Comparison of ENCODE assay signal across 24 cellular contexts in the genomic region with DNA sequence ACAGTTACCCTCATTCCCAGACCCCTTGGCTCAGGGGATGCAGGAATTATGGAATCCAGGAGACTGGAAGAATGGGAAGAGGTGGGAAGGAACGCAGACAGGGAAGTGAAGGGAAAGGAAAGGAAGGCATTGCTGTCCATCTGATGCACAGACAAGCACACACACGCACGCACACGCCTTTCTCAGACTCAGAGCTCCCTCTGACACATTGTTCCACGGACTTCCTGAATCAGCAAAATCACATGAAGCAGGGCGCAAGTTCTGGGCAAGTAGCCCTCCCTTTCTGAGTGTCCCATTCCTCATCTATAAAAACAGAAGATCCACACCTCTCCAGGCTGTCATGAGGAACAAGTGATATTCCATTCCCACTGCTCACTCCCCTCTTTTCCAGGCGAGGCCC. TPM values are rescaled to one million over a fixed set of nuclear protein-coding genes. Genes with fewer than 3 reads are reported as not detected.
DNase-seq lines count a peak whose midpoint lies in the region; ATAC-seq, FAIRE-seq and TF ChIP-seq lines count a peak whose summit lies in the region.
"Had no signal": no experiment of that assay in that cellular context is flagged by ENCODE, and none has a peak within 500 bp of the region (broad histone marks: within the 10 kb centered on the region; RNA-seq: fewer than 3 reads in every experiment).

No MANE protein-coding gene starts in this region.

- H3K27me3 ChIP-seq in breast epithelium = peaks cover 0 to 64% of the 10 kb centered on the region in 2 donors
- H3K27me3 ChIP-seq in K562 (ENCODE audit: control insufficient read depth in 2 of 2, insufficient read depth in 2 of 2, low read length in 2 of 2) = no peaks in the 10 kb centered on the region
- H3K27me3 ChIP-seq in foreskin keratinocyte = no peaks in the 10 kb centered on the region

- H3K4me1 ChIP-seq in breast epithelium (no peaks in the 10 kb centered on the region), K562 (replicated peaks in 1 of 2; ENCODE audit: control insufficient read depth in 2 of 2, insufficient read depth in 2 of 2, low read length in 2 of 2) (peaks cover 30 to 38% of the 10 kb centered on the region in 2 experiments; a peak in 4 of 5 replicates), foreskin keratinocyte (peaks cover 14% of the 10 kb centered on the region)

- peaks cover 30% of the 10 kb centered on the region for H3K4me1 Mint-ChIP-seq in MCF 10A (ENCODE audit: insufficient read depth, unreplicated experiment)

- WGBS in K562 (ENCODE audit: insufficient coverage, low coverage, missing lambda C conversion rate) = 12% methylated on average over 7 of the region's 7 CpGs

- CTCF ChIA-PET in MCF 10A (lab: Yijun Ruan, JAX) = interaction anchor here (1.5 to 7.2 kb wide), 2 partner anchors 14 to 16 kb away, joined by 11 to 74 read pairs; a partner anchor contains a TSS
- CTCF ChIA-PET in K562 (lab: Yijun Ruan, JAX; ENCODE audit: low intra/inter-chr PET ratio) = no interaction called here

- H3K4me2 ChIP-seq in K562 (ENCODE audit: insufficient read depth, low read length) = peak overlapping the region; percentile 14
- H3K4me2 ChIP-seq: KMS-11 had no signal

- ATAC-seq in K562 (no peak), foreskin keratinocyte (peak; percentile 82)
- ATAC-seq: HepG2 had no signal

- peak overlapping the region; percentile 28 to 33; a peak in 2 of 4 replicates for H3K9ac ChIP-seq in K562 (ENCODE audit: insufficient read depth in 1 of 2, low read depth in 2 of 2, low read length in 2 of 2)
- H3K9ac ChIP-seq: KMS-11 had no signal

- no peaks in the 10 kb centered on the region for H4K20me1 ChIP-seq in K562 (replicated peaks; ENCODE audit: control insufficient read depth, insufficient read depth, low read length)

- POLR2A ChIA-PET in MCF 10A (lab: Yijun Ruan, JAX) (interaction anchor here (1.2 to 1.3 kb wide), 2 partner anchors 13 to 43 kb away, joined by 8 to 12 read pairs; a partner anchor contains a TSS), K562 (lab: Yijun Ruan, JAX) (interaction anchor here (0.7 to 0.8 kb wide), 3 partner anchors 10 to 27 kb away, joined by 3 read pairs; no protein-coding TSS in a partner anchor)

- peak; percentile 68 for DNase-seq in MCF 10A (ENCODE audit: unreplicated experiment)
- DNase-seq in breast epithelium (ENCODE audit: low spot score in 2 of 2) = no peak
- DNase-seq in K562 (ENCODE audit: extremely low read depth in 1 of 4, low spot score in 3 of 4) = peak in 1 of 4 experiments; percentile 42
- peak; percentile 49 to 73 for DNase-seq in foreskin keratinocyte
- no peak for DNase-seq in activated CD4-positive, alpha-beta T cell treated with anti-CD3 and anti-CD28 coated beads, Interleukin-2, amount 50 U/mL, for 4 hours
- DNase-seq in NCI-H748 (lab: John Stamatoyannopoulos, UW; ENCODE audit: unreplicated experiment) = no peak
- DNase-seq in T1000 (lab: John Stamatoyannopoulos, UW) = no peak
- no peak for DNase-seq in NCI-H524 treated with DMSO at 0.1 percent for 48 hours (lab: John Stamatoyannopoulos, UW)
- DNase-seq: DMS 273 treated with DMSO at 0.1 percent for 48 hours; H7; HFFc6; NCI-H1417 treated with DMSO at 0.1 percent for 48 hours; NCI-H2029 treated with DMSO at 0.1 percent for 48 hours; NCI-H446 treated with DMSO at 0.1 percent for 48 hours; NCI-H748 treated with DMSO at 0.1 percent for 48 hours; NK-92 treated with Interleukin-12 subunit alpha and Interleukin-12 subunit beta, amount 100 ng/mL, for 24 hours; SHP77 had no signal

- no peaks in the 10 kb centered on the region for H3K9me3 ChIP-seq in breast epithelium
- no peaks in the 10 kb centered on the region for H3K9me3 ChIP-seq in K562 (replicated peaks; ENCODE audit: control insufficient read depth, insufficient read depth, low read depth, low read length)

- in situ Hi-C loops in K562 (cut with MboI) = no loop called here

- H3K79me2 ChIP-seq in K562 (ENCODE audit: control insufficient read depth, insufficient read depth, low read length) = no peaks in the 10 kb centered on the region

- TF ChIP-seq CTCF in MCF 10A (IDR thresholded peaks at IDR 0.05; ENCODE audit: unreplicated experiment) = no peak
- TF ChIP-seq CTCF in breast epithelium (IDR thresholded peaks at IDR 0.05) = no peak
- TF ChIP-seq CTCF in K562 (IDR thresholded peaks at IDR 0.05 in 2 of 3, conservative IDR thresholded peaks at IDR 0.05 in 1 of 3; ENCODE audit: insufficient read depth in 2 of 3, low read depth in 1 of 3, low read length in 3 of 3) = no peak
- TF ChIP-seq CTCF in foreskin keratinocyte (conservative IDR thresholded peaks at IDR 0.05) = no peak

- no peaks in the 10 kb centered on the region for H3K27me3 Mint-ChIP-seq in MCF 10A (ENCODE audit: insufficient read depth, unreplicated experiment)

- H3K9me1 ChIP-seq in K562 (ENCODE audit: control insufficient read depth, insufficient read depth, low read length) = no peaks in the 10 kb centered on the region

- H3K4me3 ChIP-seq in breast epithelium (no peak overlapping the region), K562 (no peak overlapping the region)
- H3K4me3 ChIP-seq: SK-N-MC had no signal

- intact Hi-C loops in MCF 10A (cut with micrococcal nuclease) (no loop called here), breast epithelium (cut with DNase I; ENCODE audit: low total_unique reads) (no loop called here), K562 (cut with micrococcal nuclease) (no loop called here)

- H3K27ac Mint-ChIP-seq in MCF 10A (ENCODE audit: low read depth, unreplicated experiment) = no peak overlapping the region
- H3K27ac Mint-ChIP-seq: CD14-positive monocyte, HFFc6 had no signal

- peak overlapping the region; percentile 34; the same call in 1 of the 2 replicates for H2AFZ ChIP-seq in K562 (ENCODE audit: low read depth, low read length)

- H3K27ac ChIP-seq in breast epithelium (no peak overlapping the region), K562 (ENCODE audit: extremely low read depth, low read depth, low read length) (peak overlapping the region; percentile 5; the same call in 1 of the 3 replicates), foreskin keratinocyte (no peak overlapping the region)
- H3K27ac ChIP-seq: KMS-11, SK-N-MC had no signal

- no peak for TF ChIP-seq RAD21 in K562 (CRISPR knock-in tag; conservative IDR thresholded peaks at IDR 0.05 in 1 of 2, IDR thresholded peaks at IDR 0.05 in 1 of 2)

- peak; percentile 69 for FAIRE-seq in K562 (lab: Jason Lieb, UNC)
- FAIRE-seq: G401.6, HepG2, RCC 7860 had no signal

- H3K36me3 Mint-ChIP-seq in MCF 10A (ENCODE audit: insufficient read depth, unreplicated experiment) = peaks cover 10% of the 10 kb centered on the region

- no peak overlapping the region for H3K4me3 Mint-ChIP-seq in MCF 10A (ENCODE audit: unreplicated experiment)
- H3K4me3 Mint-ChIP-seq: CD14-positive monocyte, HFFc6 had no signal

- TF ChIP-seq POLR2A in breast epithelium (IDR thresholded peaks at IDR 0.05) (no peak), K562 (conservative IDR thresholded peaks at IDR 0.05) (no peak)

- no peaks in the 10 kb centered on the region for H3K36me3 ChIP-seq in breast epithelium
- peaks cover 2% of the 10 kb centered on the region; the same call in 1 of the 3 replicates for H3K36me3 ChIP-seq in K562 (ENCODE audit: control insufficient read depth, insufficient read depth, low read length)

- TF ChIP-seq EP300 in K562 (IDR thresholded peaks at IDR 0.05; ENCODE audit: low read length) = no peak

- H3K9me3 Mint-ChIP-seq in MCF 10A (ENCODE audit: unreplicated experiment) = no peaks in the 10 kb centered on the region
- H3K9me3 Mint-ChIP-seq: HFFc6 had no signal

- BruUV-seq in MCF 10A (replicated peaks; lab: Mats Ljungman, UMichigan) (no TSS peak), K562 (replicated peaks; lab: Mats Ljungman, UMichigan) (no TSS peak)

RNA-seq across cellular contexts. Expression of a gene that starts 13.2 kb away (rescaled TPM):
- total RNA-seq in MCF 10A (2022) = 19.8 and 23.0 TPM in 2 replicates
- 10 to 100 TPM; 16.7 to 18.7 (median 18.3) TPM for total RNA-seq in breast epithelium
- total RNA-seq in K562 (2011; cell fraction: chromatin; rRNA removed; ENCODE audit: low replicate concordance) = 57.2 and 111 TPM in 2 replicates
- total RNA-seq in K562 (2011; cell fraction: nucleolus; rRNA removed) = 39.6 and 44.2 TPM in 2 replicates
- 63.2 and 85.5 TPM in 2 replicates for total RNA-seq in K562 (2011; cell fraction: nucleoplasm; rRNA removed)
- total RNA-seq in K562 (2014; rRNA removed) = 18.9 and 20.1 TPM in 2 replicates
- total RNA-seq in K562 (2014; rRNA removed; fragmentation: Illumina TruSeq; extraction: Trizol) = 12.3 TPM in 2 replicates
- total RNA-seq in K562 (2015; rRNA removed; fragmentation: Illumina TruSeq; extraction: Trizol) = 10.5 and 11.5 TPM in 2 replicates
- 35.9 and 41.8 TPM in 2 replicates for total RNA-seq in K562 (2021)
- polyA plus RNA-seq in K562 (2011; rRNA removed) = 23.9 and 25.8 TPM in 2 replicates
- polyA plus RNA-seq in K562 (2011; cell fraction: cytosol; rRNA removed) = 17.7 and 23.5 TPM in 2 replicates
- 55.7 and 92.8 TPM in 2 replicates for polyA plus RNA-seq in K562 (2011; cell fraction: nucleus; rRNA removed)
- 24.4 and 70.9 TPM in 2 replicates for polyA plus RNA-seq in K562 (2012)
- polyA plus RNA-seq in K562 (2014; fragmentation: Illumina TruSeq; extraction: Trizol) = 31.4 and 32.8 TPM in 2 replicates
- polyA plus RNA-seq in K562 (2014; fragmentation: Nextera tagmentation; extraction: Ambion mirVana) = 1 to 10 TPM; 2.7 to 2.8 TPM
- 25.6 and 29.4 TPM in 2 replicates for polyA plus RNA-seq in K562 (2014; rRNA removed)
- polyA minus RNA-seq in K562 (2011; rRNA and poly(A)+ RNA removed) = 14.2 and 18.2 TPM in 2 replicates
- 16.8 and 18.3 TPM in 2 replicates for polyA minus RNA-seq in K562 (2011; cell fraction: cytosol; rRNA and poly(A)+ RNA removed)
- polyA minus RNA-seq in K562 (2011; cell fraction: nucleus; rRNA and poly(A)+ RNA removed) = 32.3 and 34.9 TPM in 2 replicates
- 4.8 and 6.0 TPM in 2 replicates for total RNA-seq in foreskin keratinocyte
- polyA plus RNA-seq in foreskin keratinocyte = 4.8 and 5.4 TPM in 2 replicates
- total RNA-seq: OCI-LY7 had no signal

RNA-seq across cellular contexts. Expression of a gene that starts 43.2 kb away (rescaled TPM):
- total RNA-seq in MCF 10A (2022) (163 and 167 TPM in 2 replicates), breast epithelium (100 to 1,000 TPM in 2 of 3 donors, 10 to 100 TPM in 1; 63.5 to 136 (median 123) TPM), K562 (2014; rRNA removed) (61.1 and 82.1 TPM in 2 replicates), K562 (2014; rRNA removed; fragmentation: Illumina TruSeq; extraction: Trizol) (44.5 and 53.1 TPM in 2 replicates), K562 (2015; rRNA removed; fragmentation: Illumina TruSeq; extraction: Trizol) (41.4 and 43.4 TPM in 2 replicates), K562 (2021) (110 and 136 TPM in 2 replicates), foreskin keratinocyte (40.2 and 49.2 TPM in 2 replicates)
- total RNA-seq in K562 (2011; cell fraction: chromatin; rRNA removed; ENCODE audit: low replicate concordance) = 402 and 573 TPM in 2 replicates
- total RNA-seq in K562 (2011; cell fraction: nucleolus; rRNA removed) = 257 and 272 TPM in 2 replicates
- 184 and 231 TPM in 2 replicates for total RNA-seq in K562 (2011; cell fraction: nucleoplasm; rRNA removed)
- polyA plus RNA-seq in K562 (2011; rRNA removed) (52.4 and 82.6 TPM in 2 replicates), K562 (2014; fragmentation: Illumina TruSeq; extraction: Trizol) (59.1 and 66.6 TPM in 2 replicates), K562 (2014; fragmentation: Nextera tagmentation; extraction: Ambion mirVana) (under 1 TPM; 0.62 to 0.83 TPM), K562 (2014; rRNA removed) (44.0 and 64.7 TPM in 2 replicates), foreskin keratinocyte (13.5 TPM in 2 replicates)
- polyA plus RNA-seq in K562 (2011; cell fraction: cytosol; rRNA removed) = 45.7 and 53.1 TPM in 2 replicates
- 311 and 369 TPM in 2 replicates for polyA plus RNA-seq in K562 (2011; cell fraction: nucleus; rRNA removed)
- polyA plus RNA-seq in K562 (2012) = 64.3 and 71.8 TPM in 2 replicates
- 81.5 and 92.7 TPM in 2 replicates for polyA minus RNA-seq in K562 (2011; rRNA and poly(A)+ RNA removed)
- 71.3 and 80.0 TPM in 2 replicates for polyA minus RNA-seq in K562 (2011; cell fraction: cytosol; rRNA and poly(A)+ RNA removed)
- polyA minus RNA-seq in K562 (2011; cell fraction: nucleus; rRNA and poly(A)+ RNA removed) = 113 and 144 TPM in 2 replicates

Comparison
In these comparisons a context has a peak if more than half of its experiments do, and no peak if none do; other contexts are left out.
1. DNase-seq: peak in MCF 10A (single experiment) and foreskin keratinocyte (2 of 2); none in breast epithelium (0 of 2), activated CD4-positive, alpha-beta T cell treated with anti-CD3 and anti-CD28 coated beads, Interleukin-2, amount 50 U/mL, for 4 hours (0 of 2), NCI-H748 (single experiment), T1000 (single experiment) and NCI-H524 treated with DMSO at 0.1 percent for 48 hours (single experiment).